1 cellular context compared by ENCODE assay signal in the genomic region with DNA sequence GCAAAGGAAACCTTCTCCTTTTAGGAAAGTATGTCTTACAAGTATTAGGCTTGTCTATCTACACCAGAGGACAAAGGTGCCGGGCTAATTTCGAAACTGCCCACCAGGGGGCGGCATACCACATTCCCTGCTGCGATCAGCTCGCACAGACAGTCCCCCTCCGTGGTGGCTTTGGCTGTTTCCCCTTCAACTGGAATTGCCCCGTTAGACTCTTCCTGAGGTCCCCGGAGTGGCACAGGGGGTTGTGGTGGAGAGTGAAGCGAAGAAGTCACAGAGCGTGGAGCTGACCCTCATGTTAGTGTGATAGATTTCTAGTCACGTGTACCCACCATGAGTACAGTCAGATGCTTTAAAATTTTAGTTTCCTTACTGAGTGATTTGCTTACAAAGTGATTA.
A peak's percentile ranks its signal among the peaks of the same experiment; 100 is the strongest.
TF ChIP-seq lines count a peak whose summit lies in the region.

No MANE protein-coding gene starts in this region.

TF ChIP-seq in HepG2, 621 proteins besides CTCF, POLR2A, EP300 and RAD21 (continued from another document):
- TF ChIP-seq SPEN (CRISPR knock-in tag; IDR thresholded peaks at IDR 0.05; ENCODE audit: low read depth) (no peak), ZKSCAN5 (CRISPR knock-in tag; IDR thresholded peaks at IDR 0.05) (no peak), SMAD3 (CRISPR knock-in tag; IDR thresholded peaks at IDR 0.05) (peak; percentile 49; the same call in 1 of the 2 replicates), KDM5B (CRISPR knock-in tag; IDR thresholded peaks at IDR 0.05; ENCODE audit: borderline replicate concordance) (no peak), JUN (CRISPR knock-in tag; IDR thresholded peaks at IDR 0.05) (no peak), CBX1 (IDR thresholded peaks at IDR 0.05; ENCODE audit: low read depth) (no peak), NFE2L2 (IDR thresholded peaks at IDR 0.05; ENCODE audit: low read length) (no peak), NFKB2 (CRISPR knock-in tag; IDR thresholded peaks at IDR 0.05; ENCODE audit: borderline replicate concordance) (peak; percentile 44; the same call in 1 of the 2 replicates), ZKSCAN1 (IDR thresholded peaks at IDR 0.05; ENCODE audit: low read length) (no peak), GLI4 (CRISPR knock-in tag; IDR thresholded peaks at IDR 0.05; ENCODE audit: borderline replicate concordance) (no peak), ZNF768 (CRISPR knock-in tag; IDR thresholded peaks at IDR 0.05) (no peak), EHMT2 (IDR thresholded peaks at IDR 0.05; ENCODE audit: borderline replicate concordance, low read depth, low read length) (no peak), SOX5 (CRISPR knock-in tag; IDR thresholded peaks at IDR 0.05; ENCODE audit: borderline replicate concordance) (no peak), MIER2 (CRISPR knock-in tag; IDR thresholded peaks at IDR 0.05) (0 out of 2 replicates have a peak, but pooled peaks have one; percentile 27), PCBP1 (IDR thresholded peaks at IDR 0.05; ENCODE audit: borderline replicate concordance, low read depth, low read length) (no peak), IKZF1 (IDR thresholded peaks at IDR 0.05) (no peak), ZNF878 (CRISPR knock-in tag; IDR thresholded peaks at IDR 0.05) (0 out of 2 replicates have a peak, but pooled peaks have one; percentile 53), ATF7-NPFF (CRISPR knock-in tag; IDR thresholded peaks at IDR 0.05; ENCODE audit: low read depth) (0 out of 2 replicates have a peak, but pooled peaks have one; percentile 51), ZFP36L1 (CRISPR knock-in tag; IDR thresholded peaks at IDR 0.05) (no peak), SOX6 (IDR thresholded peaks at IDR 0.05) (no peak), SOX6 (CRISPR knock-in tag; IDR thresholded peaks at IDR 0.05) (peak; percentile 44), ZMYM3 (CRISPR knock-in tag; IDR thresholded peaks at IDR 0.05) (no peak), HOXA9 (CRISPR knock-in tag; IDR thresholded peaks at IDR 0.05; ENCODE audit: borderline replicate concordance) (no peak), ERF (CRISPR knock-in tag; IDR thresholded peaks at IDR 0.05) (no peak), NCOA2 (CRISPR knock-in tag; IDR thresholded peaks at IDR 0.05) (no peak), MAFF (IDR thresholded peaks at IDR 0.05; ENCODE audit: low read depth, low read length) (no peak), TBX2 (CRISPR knock-in tag; IDR thresholded peaks at IDR 0.05; ENCODE audit: borderline replicate concordance) (0 out of 2 replicates have a peak, but pooled peaks have one; percentile 21), SP1 (IDR thresholded peaks at IDR 0.05) (no peak), SP1 (CRISPR knock-in tag; IDR thresholded peaks at IDR 0.05) (no peak), SALL1 (CRISPR knock-in tag; IDR thresholded peaks at IDR 0.05) (peak; percentile 54), MED1 (CRISPR knock-in tag; IDR thresholded peaks at IDR 0.05) (peak; percentile 24; the same call in 1 of the 2 replicates), HMGA1 (CRISPR knock-in tag; conservative IDR thresholded peaks at IDR 0.05) (no peak)
- TF ChIP-seq, protein P1, sequence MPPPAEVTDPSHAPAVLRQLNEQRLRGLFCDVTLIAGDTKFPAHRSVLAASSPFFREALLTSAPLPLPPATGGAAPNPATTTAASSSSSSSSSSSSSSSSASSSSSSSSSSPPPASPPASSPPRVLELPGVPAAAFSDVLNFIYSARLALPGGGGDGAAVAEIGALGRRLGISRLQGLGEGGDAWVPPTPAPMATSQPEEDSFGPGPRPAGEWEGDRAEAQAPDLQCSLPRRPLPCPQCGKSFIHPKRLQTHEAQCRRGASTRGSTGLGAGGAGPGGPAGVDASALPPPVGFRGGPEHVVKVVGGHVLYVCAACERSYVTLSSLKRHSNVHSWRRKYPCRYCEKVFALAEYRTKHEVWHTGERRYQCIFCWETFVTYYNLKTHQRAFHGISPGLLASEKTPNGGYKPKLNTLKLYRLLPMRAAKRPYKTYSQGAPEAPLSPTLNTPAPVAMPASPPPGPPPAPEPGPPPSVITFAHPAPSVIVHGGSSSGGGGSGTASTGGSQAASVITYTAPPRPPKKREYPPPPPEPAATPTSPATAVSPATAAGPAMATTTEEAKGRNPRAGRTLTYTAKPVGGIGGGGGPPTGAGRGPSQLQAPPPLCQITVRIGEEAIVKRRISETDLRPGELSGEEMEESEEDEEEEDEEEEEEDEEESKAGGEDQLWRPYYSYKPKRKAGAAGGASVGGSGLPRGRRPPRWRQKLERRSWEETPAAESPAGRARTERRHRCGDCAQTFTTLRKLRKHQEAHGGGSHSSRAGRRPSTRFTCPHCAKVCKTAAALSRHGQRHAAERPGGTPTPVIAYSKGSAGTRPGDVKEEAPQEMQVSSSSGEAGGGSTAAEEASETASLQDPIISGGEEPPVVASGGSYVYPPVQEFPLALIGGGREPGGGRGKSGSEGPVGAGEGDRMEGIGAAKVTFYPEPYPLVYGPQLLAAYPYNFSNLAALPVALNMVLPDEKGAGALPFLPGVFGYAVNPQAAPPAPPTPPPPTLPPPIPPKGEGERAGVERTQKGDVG (CRISPR knock-in tag; IDR thresholded peaks at IDR 0.05; ENCODE audit: borderline replicate concordance): no peak
- TF ChIP-seq, protein P2, sequence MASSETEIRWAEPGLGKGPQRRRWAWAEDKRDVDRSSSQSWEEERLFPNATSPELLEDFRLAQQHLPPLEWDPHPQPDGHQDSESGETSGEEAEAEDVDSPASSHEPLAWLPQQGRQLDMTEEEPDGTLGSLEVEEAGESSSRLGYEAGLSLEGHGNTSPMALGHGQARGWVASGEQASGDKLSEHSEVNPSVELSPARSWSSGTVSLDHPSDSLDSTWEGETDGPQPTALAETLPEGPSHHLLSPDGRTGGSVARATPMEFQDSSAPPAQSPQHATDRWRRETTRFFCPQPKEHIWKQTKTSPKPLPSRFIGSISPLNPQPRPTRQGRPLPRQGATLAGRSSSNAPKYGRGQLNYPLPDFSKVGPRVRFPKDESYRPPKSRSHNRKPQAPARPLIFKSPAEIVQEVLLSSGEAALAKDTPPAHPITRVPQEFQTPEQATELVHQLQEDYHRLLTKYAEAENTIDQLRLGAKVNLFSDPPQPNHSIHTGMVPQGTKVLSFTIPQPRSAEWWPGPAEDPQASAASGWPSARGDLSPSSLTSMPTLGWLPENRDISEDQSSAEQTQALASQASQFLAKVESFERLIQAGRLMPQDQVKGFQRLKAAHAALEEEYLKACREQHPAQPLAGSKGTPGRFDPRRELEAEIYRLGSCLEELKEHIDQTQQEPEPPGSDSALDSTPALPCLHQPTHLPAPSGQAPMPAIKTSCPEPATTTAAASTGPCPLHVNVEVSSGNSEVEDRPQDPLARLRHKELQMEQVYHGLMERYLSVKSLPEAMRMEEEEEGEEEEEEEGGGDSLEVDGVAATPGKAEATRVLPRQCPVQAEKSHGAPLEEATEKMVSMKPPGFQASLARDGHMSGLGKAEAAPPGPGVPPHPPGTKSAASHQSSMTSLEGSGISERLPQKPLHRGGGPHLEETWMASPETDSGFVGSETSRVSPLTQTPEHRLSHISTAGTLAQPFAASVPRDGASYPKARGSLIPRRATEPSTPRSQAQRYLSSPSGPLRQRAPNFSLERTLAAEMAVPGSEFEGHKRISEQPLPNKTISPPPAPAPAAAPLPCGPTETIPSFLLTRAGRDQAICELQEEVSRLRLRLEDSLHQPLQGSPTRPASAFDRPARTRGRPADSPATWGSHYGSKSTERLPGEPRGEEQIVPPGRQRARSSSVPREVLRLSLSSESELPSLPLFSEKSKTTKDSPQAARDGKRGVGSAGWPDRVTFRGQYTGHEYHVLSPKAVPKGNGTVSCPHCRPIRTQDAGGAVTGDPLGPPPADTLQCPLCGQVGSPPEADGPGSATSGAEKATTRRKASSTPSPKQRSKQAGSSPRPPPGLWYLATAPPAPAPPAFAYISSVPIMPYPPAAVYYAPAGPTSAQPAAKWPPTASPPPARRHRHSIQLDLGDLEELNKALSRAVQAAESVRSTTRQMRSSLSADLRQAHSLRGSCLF (CRISPR knock-in tag; IDR thresholded peaks at IDR 0.05; ENCODE audit: borderline replicate concordance): no peak
- TF ChIP-seq, protein P3, sequence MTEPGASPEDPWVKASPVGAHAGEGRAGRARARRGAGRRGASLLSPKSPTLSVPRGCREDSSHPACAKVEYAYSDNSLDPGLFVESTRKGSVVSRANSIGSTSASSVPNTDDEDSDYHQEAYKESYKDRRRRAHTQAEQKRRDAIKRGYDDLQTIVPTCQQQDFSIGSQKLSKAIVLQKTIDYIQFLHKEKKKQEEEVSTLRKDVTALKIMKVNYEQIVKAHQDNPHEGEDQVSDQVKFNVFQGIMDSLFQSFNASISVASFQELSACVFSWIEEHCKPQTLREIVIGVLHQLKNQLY (CRISPR knock-in tag; IDR thresholded peaks at IDR 0.05): no peak
